In the genomic region with DNA sequence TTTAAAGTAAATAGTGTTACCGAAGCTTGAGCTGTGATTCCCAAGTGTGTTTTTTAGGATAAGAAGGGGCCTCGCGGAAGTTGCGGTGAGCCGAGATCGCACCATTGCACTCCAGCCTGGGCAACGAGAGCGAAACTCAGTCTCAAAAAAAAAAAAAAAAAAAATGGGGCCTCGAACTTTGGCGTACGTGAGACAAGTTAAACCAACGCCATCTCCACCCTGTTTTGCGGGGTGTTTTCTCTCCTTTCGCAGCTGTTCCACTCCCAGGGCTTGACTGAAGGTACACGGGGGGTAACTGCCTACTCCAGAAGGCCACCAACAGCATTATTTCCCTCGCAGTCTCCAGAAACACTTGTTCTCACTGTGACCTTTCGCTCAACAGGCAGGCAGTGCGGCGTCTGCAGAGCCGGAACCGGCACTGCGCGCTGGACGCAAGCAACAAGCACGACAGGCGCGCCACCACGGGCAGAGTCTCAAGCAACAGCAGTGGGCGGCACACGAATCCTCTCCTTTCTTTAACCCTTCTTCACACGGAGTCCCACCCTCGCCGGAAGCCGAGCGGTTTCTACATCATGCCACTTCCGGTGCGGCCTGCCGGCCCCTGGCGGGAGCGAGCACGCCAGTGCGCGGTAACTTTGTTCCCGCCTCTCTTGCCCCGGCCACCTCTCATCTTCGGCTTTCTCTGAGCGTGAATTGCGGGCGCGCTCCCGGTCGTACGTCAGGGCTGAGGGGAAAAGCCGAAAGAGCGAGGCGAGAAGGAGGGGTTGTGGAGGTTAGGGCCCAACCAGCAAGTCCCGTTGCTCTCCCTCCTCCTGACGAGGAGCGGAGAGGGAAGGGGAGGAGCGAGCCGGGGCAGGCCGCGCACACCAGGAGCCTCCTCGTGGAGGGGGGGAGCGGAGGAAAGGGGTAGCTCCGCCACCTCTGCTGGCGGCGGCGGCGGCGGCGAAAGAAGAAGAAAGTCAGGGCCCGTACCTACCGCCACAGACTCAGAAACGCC, we compare ENCODE assay signal across 8 cellular contexts. TPM values are rescaled to one million over a fixed set of nuclear protein-coding genes. Genes with fewer than 3 reads are reported as not detected.
DNase-seq lines count a peak whose midpoint lies in the region; ATAC-seq and TF ChIP-seq lines count a peak whose summit lies in the region.

No MANE protein-coding gene starts in this region.

- POLR2A ChIA-PET in T-cell (lab: Charles Lee): interaction anchor here (0.5 to 1.4 kb wide), 9 partner anchors 8 to 184 kb away, joined by 3 to 18 read pairs (median 7); no protein-coding TSS in a partner anchor

- peak overlapping the region; percentile 87 for H3K14ac ChIP-seq in trophoblast cell (ENCODE audit: low read length)

- H2BK12ac ChIP-seq in trophoblast cell (ENCODE audit: low read length): no peak overlapping the region

- no peaks in the 10 kb centered on the region for H3K27me3 ChIP-seq in heart left ventricle
- H3K27me3 ChIP-seq in trophoblast cell (ENCODE audit: insufficient read depth, low read length): no peaks in the 10 kb centered on the region
- no peaks in the 10 kb centered on the region for H3K27me3 ChIP-seq in transverse colon

- H3K4me3 Mint-ChIP-seq in T-cell: peak overlapping the region; percentile 95 to 99 (median 98)

- H3K4me2 ChIP-seq in trophoblast cell (ENCODE audit: low read length): peak overlapping the region; percentile 84

- no peak for TF ChIP-seq EP300 in transverse colon (IDR thresholded peaks at IDR 0.05; ENCODE audit: low read depth)

- H3K4me1 Mint-ChIP-seq in T-cell: peaks cover 35 to 39% (median 38%) of the 10 kb centered on the region in 3 donors

- H3K4me1 ChIP-seq in heart left ventricle (peaks cover 7 to 32% (median 15%) of the 10 kb centered on the region in 12 donors), trophoblast cell (ENCODE audit: control insufficient read depth in 1 of 2, insufficient read depth in 2 of 2, low read length in 2 of 2) (peaks cover 0 to 3% of the 10 kb centered on the region in 2 experiments), transverse colon (peaks cover 3 to 23% (median 19%) of the 10 kb centered on the region in 4 donors)

- peak overlapping the region; percentile 58 to 99 (median 85) for H3K4me3 ChIP-seq in heart left ventricle
- peak overlapping the region; percentile 98 for H3K4me3 ChIP-seq in trophoblast cell (ENCODE audit: low read depth, low read length)
- H3K4me3 ChIP-seq in transverse colon: peak overlapping the region; percentile 82 to 97 (median 86)

- peaks cover 22% of the 10 kb centered on the region for H3K79me2 ChIP-seq in trophoblast cell (ENCODE audit: control insufficient read depth, insufficient read depth, low read length, poor library complexity)

- intact Hi-C loops in heart left ventricle (cut with DNase I) (loop anchor here in 6 of 10 donors (1.0 to 5.0 kb wide), 4 partner anchors 52 to 185 kb away; partner anchors contain the start of gene MPLKIP (in 2 of the 6)), transverse colon (cut with DNase I; ENCODE audit: low total_unique reads) (loop anchor here (5.0 kb wide), 1 partner anchor 103 kb away; no protein-coding TSS in a partner anchor)

- no peak overlapping the region for H3K23ac ChIP-seq in trophoblast cell (ENCODE audit: low read length)

- H3K27me3 Mint-ChIP-seq in T-cell: peaks cover 0 to 2% of the 10 kb centered on the region in 2 donors

- CTCF ChIA-PET in T-cell (lab: Charles Lee): interaction anchor here (0.6 to 1.8 kb wide), 12 partner anchors 8 to 104 kb away, joined by 3 to 14 read pairs (median 4); no protein-coding TSS in a partner anchor

- H3K9me3 Mint-ChIP-seq in T-cell: no peaks in the 10 kb centered on the region

- peaks cover 3% of the 10 kb centered on the region for H3K36me3 Mint-ChIP-seq in T-cell

- H3K4ac ChIP-seq in trophoblast cell (ENCODE audit: low read depth, low read length): peak overlapping the region; percentile 22

- TF ChIP-seq POLR2A in heart left ventricle (IDR thresholded peaks at IDR 0.05) (peak in 1 of 2 donors; percentile 72), transverse colon (IDR thresholded peaks at IDR 0.05) (peak; percentile 95)

- peak overlapping the region; percentile 84 for H2AFZ ChIP-seq in trophoblast cell (ENCODE audit: insufficient read depth, low read length, poor library complexity)

- H3K9me3 ChIP-seq in heart left ventricle (no peaks in the 10 kb centered on the region), trophoblast cell (ENCODE audit: insufficient read depth, low read depth, low read length) (no peaks in the 10 kb centered on the region), transverse colon (no peaks in the 10 kb centered on the region)

- peak overlapping the region; percentile 33 for H2BK120ac ChIP-seq in trophoblast cell (ENCODE audit: insufficient read depth, low read length, poor library complexity)

- peak overlapping the region; percentile 73 for H3K18ac ChIP-seq in trophoblast cell (ENCODE audit: low read length)

- 0 to 1% (median 0%) methylated on average over 65 to 75 of the region's 75 CpGs for WGBS in heart left ventricle, 4 donors
- no CpG with 5 or more reads among the region's 75 CpGs for WGBS in trophoblast cell (ENCODE audit: extremely low coverage, insufficient coverage, insufficient read length)
- WGBS in transverse colon (ENCODE audit: low coverage in 1 of 2), 2 donors: 0% methylated on average over 13 to 58 of the region's 75 CpGs

- H3K36me3 ChIP-seq in heart left ventricle (no peaks in the 10 kb centered on the region), trophoblast cell (ENCODE audit: control insufficient read depth in 1 of 2, insufficient read depth in 2 of 2, low read length in 2 of 2) (no peaks in the 10 kb centered on the region), transverse colon (no peaks in the 10 kb centered on the region)

- peak overlapping the region; percentile 99 to 100 for H3K27ac Mint-ChIP-seq in T-cell

- H4K91ac ChIP-seq in trophoblast cell (ENCODE audit: low read depth, low read length): peak overlapping the region; percentile 88

- H4K8ac ChIP-seq in trophoblast cell (ENCODE audit: low read depth, low read length): peak overlapping the region; percentile 91

- ATAC-seq in HG02870 (IDR thresholded peaks at IDR 0.05; ENCODE audit: unreplicated experiment) (peak; percentile 65), T-cell (replicated peaks in 1 of 4) (peak; percentile 71 to 79 (median 76)), heart left ventricle (peak; percentile 92 to 95 (median 94))

- H3K9ac ChIP-seq in trophoblast cell (ENCODE audit: low read length): peak overlapping the region; percentile 77

- peak; percentile 94 for DNase-seq in GM13977 (ENCODE audit: low spot score)
- DNase-seq in NCI-H146 (lab: John Stamatoyannopoulos, UW): peak; percentile 99
- peak; percentile 96 to 99 (median 99) for DNase-seq in T-cell
- peak; percentile 100 for DNase-seq in amniotic epithelial cell (ENCODE audit: low read depth)
- DNase-seq in heart left ventricle: peak; percentile 99
- DNase-seq in trophoblast cell: peak; percentile 99 to 100
- DNase-seq in transverse colon: peak; percentile 98

- H3K27ac ChIP-seq in heart left ventricle: peak overlapping the region; percentile 92 to 100 (median 98)
- peak overlapping the region; percentile 97 for H3K27ac ChIP-seq in trophoblast cell (ENCODE audit: low read depth, low read length)
- H3K27ac ChIP-seq in transverse colon: peak overlapping the region; percentile 99 to 100 (median 100)

- peak overlapping the region; percentile 51 for H2BK5ac ChIP-seq in trophoblast cell (ENCODE audit: low read depth, low read length, poor library complexity)

- in situ Hi-C loops in GM13977 (cut with MboI; ENCODE audit: low pct_unique_long_range_greater_than_20kb, low sequenced_read_pairs, unreplicated experiment): no loop called here
- in situ Hi-C loops in transverse colon (cut with MboI; ENCODE audit: low pct_ligation_motif_present in 1 of 4, low pct_unique_long_range_greater_than_20kb in 1 of 4, low sequenced_read_pairs in 3 of 4): no loop called here

- H4K12ac ChIP-seq in trophoblast cell (ENCODE audit: low read depth, low read length): peak overlapping the region; percentile 22

- peak overlapping the region; percentile 5 for H2AK5ac ChIP-seq in trophoblast cell (ENCODE audit: low read length)

- H3K79me1 ChIP-seq in trophoblast cell (ENCODE audit: low read length): peaks cover 25% of the 10 kb centered on the region

- TF ChIP-seq CTCF in GM13977 (IDR thresholded peaks at IDR 0.05; ENCODE audit: extremely low read depth, insufficient read depth, missing control alignments) (no peak), heart left ventricle (IDR thresholded peaks at IDR 0.05) (peak in 3 of 12 donors; percentile 2 to 20 (median 9)), transverse colon (IDR thresholded peaks at IDR 0.05) (no peak)

RNA-seq across cellular contexts. Expression of gene CDK13, which starts 0.8 kb away (rescaled TPM):
- total RNA-seq in T-cell: 100 to 1,000 TPM in 2 of 5 donors, 10 to 100 TPM in 3; 84.8 to 129 (median 89.6) TPM
- total RNA-seq in heart left ventricle: 10 to 100 TPM; 18.7 to 32.2 (median 24.9) TPM
- polyA plus RNA-seq in heart left ventricle: 10 to 100 TPM; 12.4 to 15.7 TPM
- 29.9 and 30.1 TPM in 2 replicates for polyA plus RNA-seq in trophoblast cell (2013)
- 100 to 1,000 TPM; 102 to 192 (median 128) TPM for total RNA-seq in transverse colon

Comparison
In these comparisons a context has a peak if more than half of its experiments do, and no peak if none do; other contexts are left out.
1. Peak in every context shown above with its lines: DNase-seq, ATAC-seq, H3K4me3 ChIP-seq and H3K27ac ChIP-seq.